In the genomic region with DNA sequence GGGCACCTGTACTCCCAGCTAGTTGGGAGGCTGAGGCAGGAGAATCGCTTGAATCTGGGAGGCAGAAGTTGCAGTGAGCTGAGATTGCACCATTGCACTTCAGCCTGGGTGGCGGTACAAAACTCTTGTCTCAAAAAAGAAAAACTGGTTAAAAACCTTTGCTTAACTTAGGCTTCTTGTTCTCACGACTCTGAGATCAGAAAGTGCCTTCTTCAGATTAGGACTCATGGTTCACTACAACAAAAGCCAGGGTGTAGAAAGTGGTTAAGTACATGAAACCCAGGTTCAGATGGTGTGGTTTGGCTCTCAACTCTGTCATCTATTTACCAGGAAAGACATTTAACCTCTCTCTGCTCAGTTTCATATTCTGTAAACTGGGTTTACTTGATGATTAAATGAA, we compare ENCODE assay signal across 19 cellular contexts.
DNase-seq lines count a peak whose midpoint lies in the region; ATAC-seq and TF ChIP-seq lines count a peak whose summit lies in the region.
"Had no signal": no experiment of that assay in that cellular context is flagged by ENCODE, and none has a peak within 500 bp of the region (broad histone marks: within the 10 kb centered on the region; RNA-seq: fewer than 3 reads in every experiment).

No MANE protein-coding gene starts in this region.

- no peaks in the 10 kb centered on the region for H3K36me3 ChIP-seq in MM.1S (replicated peaks; ENCODE audit: insufficient read depth, low read length)
- no peaks in the 10 kb centered on the region for H3K36me3 ChIP-seq in PC-3 (ENCODE audit: low read depth, low read length)
- H3K36me3 ChIP-seq: colonic mucosa, neural progenitor cell, thyroid gland had no signal

- H3K9me3 ChIP-seq in MM.1S (replicated peaks; ENCODE audit: insufficient read depth, low read length) (no peaks in the 10 kb centered on the region), PC-3 (ENCODE audit: low read length) (peaks cover 7% of the 10 kb centered on the region)
- H3K9me3 ChIP-seq: body of pancreas, colonic mucosa, thyroid gland had no signal

- DNase-seq in MM.1S (peak; percentile 33), SIG-M5 (lab: John Stamatoyannopoulos, UW) (no peak), PC-3 (no peak), GM13977 (ENCODE audit: low spot score) (no peak)
- DNase-seq in activated T-cell treated with anti-CD3 and anti-CD28 coated beads, Interleukin-2, amount 50 U/mL, for 1 hour = no peak
- DNase-seq: activated CD4-positive, alpha-beta T cell treated with anti-CD3 and anti-CD28 coated beads, Interleukin-2, amount 50 U/mL, for 4 hours; activated T-cell treated with anti-CD3 and anti-CD28 coated beads, Interleukin-2, amount 50 U/mL, for 24 hours; body of pancreas; colonic mucosa; EL; left colon; NCI-H345; stimulated activated naive B cell treated with anti-CD40 and anti-IgM and Interleukin-4, amounts not matched to agents 10 μg/mL and 1 μg/mL and 100 μg/mL, for 72 hours; thyroid gland had no signal

- H3K9ac ChIP-seq in MM.1S (ENCODE audit: low read length) (no peak overlapping the region), PC-3 (ENCODE audit: low read length) (no peak overlapping the region)
- H3K9ac ChIP-seq: neural progenitor cell had no signal

- TF ChIP-seq CTCF in MM.1S (IDR thresholded peaks at IDR 0.05; ENCODE audit: low read length) (no peak), PC-3 (conservative IDR thresholded peaks at IDR 0.05; ENCODE audit: low read depth, low read length) (no peak), GM13977 (IDR thresholded peaks at IDR 0.05; ENCODE audit: extremely low read depth, insufficient read depth, missing control alignments) (no peak)

- intact Hi-C loops in PC-3 (cut with micrococcal nuclease) = no loop called here

- no peak overlapping the region for H3K4me3 ChIP-seq in MM.1S (ENCODE audit: low read length)
- no peak overlapping the region for H3K4me3 ChIP-seq in PC-3 (ENCODE audit: low read length)
- H3K4me3 ChIP-seq: body of pancreas, colonic mucosa, neural progenitor cell, thyroid gland had no signal

- ATAC-seq in GM18861 (IDR thresholded peaks at IDR 0.05; ENCODE audit: unreplicated experiment) = peak; percentile 90
- ATAC-seq in GM21390 (IDR thresholded peaks at IDR 0.05; ENCODE audit: unreplicated experiment) = peak; percentile 95
- ATAC-seq in HG02938 (IDR thresholded peaks at IDR 0.05; ENCODE audit: unreplicated experiment) = peak; percentile 95
- ATAC-seq in PC-3 = no peak
- ATAC-seq: activated naive CD4-positive, alpha-beta T cell treated with anti-CD3 and anti-CD28 coated beads, Interleukin-2, amount 50 U/mL, for 72 hours; body of pancreas; left colon; stimulated activated naive B cell treated with anti-CD40 and anti-IgM and Interleukin-4, amounts not matched to agents 10 μg/mL and 1 μg/mL and 100 μg/mL, for 72 hours had no signal

- H3K4me1 ChIP-seq in MM.1S (ENCODE audit: low read length) (no peaks in the 10 kb centered on the region), PC-3 (ENCODE audit: insufficient read depth, low read length) (no peaks in the 10 kb centered on the region)
- H3K4me1 ChIP-seq: body of pancreas, colonic mucosa, neural progenitor cell, thyroid gland had no signal

- H3K27ac ChIP-seq in MM.1S (ENCODE audit: low read length) (no peak overlapping the region), PC-3 (ENCODE audit: low read length) (no peak overlapping the region)
- H3K27ac ChIP-seq: body of pancreas, colonic mucosa, neural progenitor cell, thyroid gland had no signal

- no peaks in the 10 kb centered on the region for H3K27me3 ChIP-seq in MM.1S (replicated peaks; ENCODE audit: insufficient read depth, low read length)
- H3K27me3 ChIP-seq in PC-3 (ENCODE audit: low read length) = no peaks in the 10 kb centered on the region
- H3K27me3 ChIP-seq: body of pancreas, colonic mucosa, neural progenitor cell, thyroid gland had no signal

- BruUV-seq in PC-3 (replicated peaks; lab: Mats Ljungman, UMichigan) = no TSS peak

- H3F3A ChIP-seq in MM.1S (ENCODE audit: insufficient read depth, low read length) (no peaks in the 10 kb centered on the region), PC-3 (ENCODE audit: low read length, unreplicated experiment) (no peaks in the 10 kb centered on the region)

- H3K79me2 ChIP-seq in MM.1S (ENCODE audit: low read length) (no peaks in the 10 kb centered on the region), PC-3 (ENCODE audit: low read length) (no peaks in the 10 kb centered on the region)

- H2AFZ ChIP-seq in MM.1S (ENCODE audit: low read length) = no peak overlapping the region
- H2AFZ ChIP-seq in PC-3 (ENCODE audit: low read length) = no peak overlapping the region
- H2AFZ ChIP-seq: neural progenitor cell had no signal

- H3K4me2 ChIP-seq in MM.1S (ENCODE audit: low read depth, low read length) (no peak overlapping the region), PC-3 (ENCODE audit: low read length) (no peak overlapping the region)
- H3K4me2 ChIP-seq: neural progenitor cell had no signal

- in situ Hi-C loops in GM13977 (cut with MboI; ENCODE audit: low pct_unique_long_range_greater_than_20kb, low sequenced_read_pairs, unreplicated experiment) = no loop called here

- CTCF ChIA-PET in PC-3 (lab: Charles Lee) = no interaction called here

- POLR2A ChIA-PET in PC-3 (lab: Charles Lee; ENCODE audit: unreplicated experiment) = no interaction called here

- no peaks in the 10 kb centered on the region for H4K20me1 ChIP-seq in MM.1S (ENCODE audit: insufficient read depth, low read length)
- no peaks in the 10 kb centered on the region for H4K20me1 ChIP-seq in PC-3 (ENCODE audit: low read length)

- H3K9me2 ChIP-seq in MM.1S (replicated peaks; ENCODE audit: insufficient read depth, low read length) (no peaks in the 10 kb centered on the region), PC-3 (replicated peaks; ENCODE audit: low read length) (no peaks in the 10 kb centered on the region)
